ENCODE assay signal across 1 cellular context in genomic region chr6:24702720-24703282, GRCh38.
TF ChIP-seq lines count a peak whose summit lies in the region.

No MANE protein-coding gene starts in this region.

TF ChIP-seq in HEK293T, 16 proteins besides CTCF, POLR2A, EP300 and RAD21 (continued from another document):
- TF ChIP-seq FOXM1 (IDR thresholded peaks at IDR 0.05; ENCODE audit: borderline replicate concordance), result no peak
- no peak for TF ChIP-seq LEF1 (IDR thresholded peaks at IDR 0.05; ENCODE audit: borderline replicate concordance)
- TF ChIP-seq ZNF384 (IDR thresholded peaks at IDR 0.05), result no peak
- no peak for TF ChIP-seq L3MBTL2 (conservative IDR thresholded peaks at IDR 0.05)
- no peak for TF ChIP-seq TARDBP (IDR thresholded peaks at IDR 0.05)
- TF ChIP-seq PKNOX1 (IDR thresholded peaks at IDR 0.05), result no peak
- no peak for TF ChIP-seq FOXK2 (IDR thresholded peaks at IDR 0.05)
- TF ChIP-seq SP1 (IDR thresholded peaks at IDR 0.05), result no peak
- TF ChIP-seq ARNT (IDR thresholded peaks at IDR 0.05), result no peak
- no peak for TF ChIP-seq ELF4 (IDR thresholded peaks at IDR 0.05)
